9 cellular contexts compared by ENCODE assay signal in the genomic region with DNA sequence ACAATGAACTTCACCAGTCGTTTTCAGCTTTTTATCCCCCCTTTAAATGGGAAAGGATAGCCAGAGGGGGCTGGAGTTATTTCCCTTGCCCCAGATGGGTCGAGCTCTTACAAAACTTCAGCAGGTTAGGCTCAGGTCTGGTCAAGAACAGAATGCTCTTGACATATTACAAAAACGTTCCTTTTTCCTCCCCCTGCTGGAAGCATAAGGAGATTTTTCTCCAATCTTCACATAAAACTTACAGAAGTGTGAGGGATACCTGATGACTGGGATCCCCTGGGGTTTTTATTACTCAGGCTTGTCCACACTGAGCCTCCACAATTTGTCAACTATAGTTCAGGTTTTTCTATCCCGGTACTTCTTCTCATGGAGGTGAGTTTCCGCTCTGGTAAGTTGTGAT.
DNase-seq lines count a peak whose midpoint lies in the region; ATAC-seq, FAIRE-seq and TF ChIP-seq lines count a peak whose summit lies in the region.
"Had no signal": no experiment of that assay in that cellular context is flagged by ENCODE, and none has a peak within 500 bp of the region (broad histone marks: within the 10 kb centered on the region; RNA-seq: fewer than 3 reads in every experiment).

No MANE protein-coding gene starts in this region.

- H3K36me3 ChIP-seq in DND-41 (ENCODE audit: insufficient read depth, low read length) (no peaks in the 10 kb centered on the region), K562 (ENCODE audit: control insufficient read depth, insufficient read depth, low read length) (peaks cover 6% of the 10 kb centered on the region; the same call in 1 of the 3 replicates), sigmoid colon (no peaks in the 10 kb centered on the region), ovary (no peaks in the 10 kb centered on the region)

- H3K4me2 ChIP-seq in DND-41 (ENCODE audit: insufficient read depth, low read length) (no peak overlapping the region), K562 (ENCODE audit: insufficient read depth, low read length) (no peak overlapping the region)

- no peak overlapping the region for H3K27ac Mint-ChIP-seq in neural crest cell (ENCODE audit: unreplicated experiment)
- no peak overlapping the region for H3K27ac Mint-ChIP-seq in activated naive CD4-positive, alpha-beta T cell treated with anti-CD3 and anti-CD28 coated beads, Interleukin-2, amount 10 ng/mL, durations not matched to agents 7 days and 5 days
- H3K27ac Mint-ChIP-seq: activated naive CD4-positive, alpha-beta T cell treated with anti-CD3 and anti-CD28 coated beads for 36 hours had no signal

- TF ChIP-seq CTCF in DND-41 (IDR thresholded peaks at IDR 0.05; ENCODE audit: borderline replicate concordance, extremely low read depth, low read length, poor library complexity, severe bottlenecking) (peak; percentile 9), K562 (IDR thresholded peaks at IDR 0.05 in 2 of 3, conservative IDR thresholded peaks at IDR 0.05 in 1 of 3; ENCODE audit: insufficient read depth in 2 of 3, low read depth in 1 of 3, low read length in 3 of 3) (no peak), neural crest cell (conservative IDR thresholded peaks at IDR 0.05) (peak; percentile 40), sigmoid colon (IDR thresholded peaks at IDR 0.05) (no peak), ovary (IDR thresholded peaks at IDR 0.05) (no peak)

- no TSS peak for BruUV-seq in K562 (replicated peaks; lab: Mats Ljungman, UMichigan)

- no peak overlapping the region for H3K4me3 Mint-ChIP-seq in neural crest cell
- H3K4me3 Mint-ChIP-seq in activated naive CD4-positive, alpha-beta T cell treated with anti-CD3 and anti-CD28 coated beads, Interleukin-2, amount 10 ng/mL, durations not matched to agents 7 days and 5 days: no peak overlapping the region
- H3K4me3 Mint-ChIP-seq: activated naive CD4-positive, alpha-beta T cell treated with anti-CD3 and anti-CD28 coated beads for 36 hours had no signal

- CTCF ChIA-PET in K562 (lab: Yijun Ruan, JAX; ENCODE audit: low intra/inter-chr PET ratio): no interaction called here
- CTCF ChIA-PET in activated naive CD4-positive, alpha-beta T cell treated with anti-CD3 and anti-CD28 coated beads, Interleukin-2, amount 10 ng/mL, durations not matched to agents 7 days and 5 days (lab: Charles Lee): interaction anchor here (0.7 to 2.7 kb wide), 8 partner anchors 9 to 71 kb away, joined by 3 to 18 read pairs (median 4); partner anchors contain the start of gene CSF2

- H3K79me2 ChIP-seq in DND-41 (ENCODE audit: insufficient read depth, low read length) (no peaks in the 10 kb centered on the region), K562 (ENCODE audit: control insufficient read depth, insufficient read depth, low read length) (no peaks in the 10 kb centered on the region)

- H3K9me3 Mint-ChIP-seq in neural crest cell: peaks cover 2% of the 10 kb centered on the region
- H3K9me3 Mint-ChIP-seq in activated naive CD4-positive, alpha-beta T cell treated with anti-CD3 and anti-CD28 coated beads, Interleukin-2, amount 10 ng/mL, durations not matched to agents 7 days and 5 days: peaks cover 7% of the 10 kb centered on the region

- H3K27ac ChIP-seq in DND-41 (ENCODE audit: low read length) (no peak overlapping the region), K562 (ENCODE audit: extremely low read depth, low read depth, low read length) (no peak overlapping the region), sigmoid colon (no peak overlapping the region), ovary (no peak overlapping the region)

- no peaks in the 10 kb centered on the region for H3K9me1 ChIP-seq in K562 (ENCODE audit: control insufficient read depth, insufficient read depth, low read length)

- H3K9me3 ChIP-seq in DND-41 (ENCODE audit: insufficient read depth, low read length, severe bottlenecking) (no peaks in the 10 kb centered on the region), K562 (replicated peaks; ENCODE audit: control insufficient read depth, insufficient read depth, low read depth, low read length) (peaks cover 10% of the 10 kb centered on the region), sigmoid colon (peaks cover 0 to 3% (median 0%) of the 10 kb centered on the region in 4 donors), ovary (no peaks in the 10 kb centered on the region)

- FAIRE-seq in K562 (lab: Jason Lieb, UNC): peak; percentile 69

- no peak overlapping the region for H3K4me3 ChIP-seq in DND-41 (ENCODE audit: low read depth in 1 of 2, low read length in 2 of 2)
- no peak overlapping the region for H3K4me3 ChIP-seq in K562
- H3K4me3 ChIP-seq in sigmoid colon: no peak overlapping the region
- H3K4me3 ChIP-seq in ovary: no peak overlapping the region

- H3K9ac ChIP-seq in DND-41 (ENCODE audit: low read depth, low read length): no peak overlapping the region
- H3K9ac ChIP-seq in K562 (ENCODE audit: insufficient read depth in 1 of 2, low read depth in 2 of 2, low read length in 2 of 2): no peak overlapping the region

- no peak for DNase-seq in DND-41
- DNase-seq in KBM-7: peak; percentile 28
- DNase-seq in K562 (ENCODE audit: extremely low read depth in 1 of 4, low spot score in 3 of 4): no peak
- DNase-seq in neural crest cell (ENCODE audit: low read depth, low spot score): no peak
- DNase-seq in sigmoid colon: no peak
- no peak for DNase-seq in ovary
- DNase-seq in NCI-H1048 (lab: John Stamatoyannopoulos, UW): no peak
- DNase-seq in activated naive CD4-positive, alpha-beta T cell treated with anti-CD3 and anti-CD28 coated beads, Interleukin-2, amount 10 ng/mL, durations not matched to agents 7 days and 5 days: no peak
- DNase-seq: activated naive CD4-positive, alpha-beta T cell treated with anti-CD3 and anti-CD28 coated beads for 36 hours had no signal

- TF ChIP-seq RAD21 in K562 (CRISPR knock-in tag; conservative IDR thresholded peaks at IDR 0.05 in 1 of 2, IDR thresholded peaks at IDR 0.05 in 1 of 2): no peak

- in situ Hi-C loops in KBM-7 (cut with MboI; ENCODE audit: low pct_unique_long_range_greater_than_20kb, low sequenced_read_pairs) (no loop called here), K562 (cut with MboI) (no loop called here)

- no peak overlapping the region for H2AFZ ChIP-seq in DND-41 (ENCODE audit: low read depth, low read length)
- no peak overlapping the region for H2AFZ ChIP-seq in K562 (ENCODE audit: low read depth, low read length)

- WGBS in K562 (ENCODE audit: insufficient coverage, low coverage, missing lambda C conversion rate): 52% methylated on average over 5 of the region's 5 CpGs
- 55 to 58% methylated on average over 5 of the region's 5 CpGs for WGBS in sigmoid colon, 2 donors
- 60 to 69% (median 64%) methylated on average over 5 of the region's 5 CpGs for WGBS in ovary, 3 donors

- H3K36me3 Mint-ChIP-seq in neural crest cell (ENCODE audit: low read depth): no peaks in the 10 kb centered on the region
- no peaks in the 10 kb centered on the region for H3K36me3 Mint-ChIP-seq in activated naive CD4-positive, alpha-beta T cell treated with anti-CD3 and anti-CD28 coated beads, Interleukin-2, amount 10 ng/mL, durations not matched to agents 7 days and 5 days

- intact Hi-C loops in K562 (cut with micrococcal nuclease) (no loop called here), sigmoid colon (cut with DNase I) (no loop called here), ovary (cut with DNase I) (no loop called here)

- no peaks in the 10 kb centered on the region for H4K20me1 ChIP-seq in DND-41 (ENCODE audit: insufficient read depth, low read length)
- no peaks in the 10 kb centered on the region for H4K20me1 ChIP-seq in K562 (replicated peaks; ENCODE audit: control insufficient read depth, insufficient read depth, low read length)

- H3K27me3 ChIP-seq in DND-41 (ENCODE audit: insufficient read depth, low read length, poor library complexity) (no peaks in the 10 kb centered on the region), K562 (ENCODE audit: control insufficient read depth in 2 of 2, insufficient read depth in 2 of 2, low read length in 2 of 2) (no peaks in the 10 kb centered on the region), sigmoid colon (no peaks in the 10 kb centered on the region), ovary (no peaks in the 10 kb centered on the region)

- no peak for TF ChIP-seq POLR2A in K562 (conservative IDR thresholded peaks at IDR 0.05)
- no peak for TF ChIP-seq POLR2A in sigmoid colon (IDR thresholded peaks at IDR 0.05)
- no peak for TF ChIP-seq POLR2A in ovary (IDR thresholded peaks at IDR 0.05)

- POLR2A ChIA-PET in K562 (lab: Yijun Ruan, JAX): no interaction called here

- H3K4me1 ChIP-seq in DND-41 (ENCODE audit: insufficient read depth, low read length) (no peaks in the 10 kb centered on the region), K562 (replicated peaks in 1 of 2; ENCODE audit: control insufficient read depth in 2 of 2, insufficient read depth in 2 of 2, low read length in 2 of 2) (no peaks in the 10 kb centered on the region), sigmoid colon (no peaks in the 10 kb centered on the region), ovary (ENCODE audit: insufficient read depth) (no peaks in the 10 kb centered on the region)

- peaks cover 57% of the 10 kb centered on the region for H3K27me3 Mint-ChIP-seq in neural crest cell (ENCODE audit: low read depth)
- H3K27me3 Mint-ChIP-seq in activated naive CD4-positive, alpha-beta T cell treated with anti-CD3 and anti-CD28 coated beads, Interleukin-2, amount 10 ng/mL, durations not matched to agents 7 days and 5 days: peaks cover 57% of the 10 kb centered on the region

- ATAC-seq in DND-41 (ENCODE audit: insufficient read depth, low read depth) (no peak), K562 (no peak)

- TF ChIP-seq EP300 in K562 (IDR thresholded peaks at IDR 0.05; ENCODE audit: low read length) (no peak), sigmoid colon (IDR thresholded peaks at IDR 0.05) (no peak), ovary (IDR thresholded peaks at IDR 0.05) (no peak)

- H3K4me1 Mint-ChIP-seq in neural crest cell: no peaks in the 10 kb centered on the region
- H3K4me1 Mint-ChIP-seq in activated naive CD4-positive, alpha-beta T cell treated with anti-CD3 and anti-CD28 coated beads, Interleukin-2, amount 10 ng/mL, durations not matched to agents 7 days and 5 days: no peaks in the 10 kb centered on the region

TF ChIP-seq in K562, 482 proteins besides CTCF, POLR2A, EP300 and RAD21 (continues in another document):
- no peak for TF ChIP-seq NUFIP1 (IDR thresholded peaks at IDR 0.05; ENCODE audit: partially characterized antibody)
- TF ChIP-seq BDP1 (IDR thresholded peaks at IDR 0.05; ENCODE audit: insufficient read depth, insufficient read length): no peak
- no peak for TF ChIP-seq ZNF444 (CRISPR knock-in tag; IDR thresholded peaks at IDR 0.05)
- TF ChIP-seq TCF7L2 (IDR thresholded peaks at IDR 0.05; ENCODE audit: low read depth, low read length): no peak
- TF ChIP-seq ZNF324 (CRISPR knock-in tag; IDR thresholded peaks at IDR 0.05): no peak
- TF ChIP-seq RFX5 (IDR thresholded peaks at IDR 0.05; ENCODE audit: low read depth, low read length): no peak

Comparison
In these comparisons a context has a peak if more than half of its experiments do, and no peak if none do; other contexts are left out.
1. CTCF ChIP-seq: peak in DND-41 (single experiment) and neural crest cell (single experiment); none in K562 (0 of 3), sigmoid colon (0 of 4) and ovary (0 of 3).